ENCODE assay signal across 14 cellular contexts in genomic region chr22:28582806-28583205, GRCh38.
A peak's percentile ranks its signal among the peaks of the same experiment; 100 is the strongest.
DNase-seq lines count a peak whose midpoint lies in the region; ATAC-seq, FAIRE-seq and TF ChIP-seq lines count a peak whose summit lies in the region.
"Had no signal": no experiment of that assay in that cellular context is flagged by ENCODE, and none has a peak within 500 bp of the region (broad histone marks: within the 10 kb centered on the region; RNA-seq: fewer than 3 reads in every experiment).

No MANE protein-coding gene starts in this region.

- H3K4me3 ChIP-seq in MG63 (no peak overlapping the region), H1 (ENCODE audit: extremely low read depth in 1 of 4, insufficient read depth in 2 of 4, low read depth in 3 of 4, low read length in 4 of 4) (no peak overlapping the region)

- H3K27me3 ChIP-seq in MG63 (no peaks in the 10 kb centered on the region), H1 (replicated peaks in 1 of 4; ENCODE audit: control insufficient read depth in 3 of 4, extremely low read depth in 1 of 4, insufficient read depth in 3 of 4, low read length in 3 of 4) (no peaks in the 10 kb centered on the region)

- no peak for ATAC-seq in HG02610 (IDR thresholded peaks at IDR 0.05; ENCODE audit: unreplicated experiment)
- ATAC-seq: activated naive CD8-positive, alpha-beta T cell treated with anti-CD3 and anti-CD28 coated beads, Interleukin-2, amount 50 U/mL, for 24 hours had no signal

- H3K9me3 Mint-ChIP-seq in nephron = no peaks in the 10 kb centered on the region
- H3K9me3 Mint-ChIP-seq: activated naive CD8-positive, alpha-beta T cell treated with anti-CD3 and anti-CD28 coated beads, Interleukin-2, amount 50 U/mL, for 24 hours; CD4-positive, CD25-positive, alpha-beta regulatory T cell had no signal

- H4K5ac ChIP-seq in H1 (ENCODE audit: insufficient read length, low read depth, low read length) = no peak overlapping the region

- peak overlapping the region; percentile 6 to 53 (median 47) for H3K4me3 Mint-ChIP-seq in nephron
- H3K4me3 Mint-ChIP-seq: activated naive CD8-positive, alpha-beta T cell treated with anti-CD3 and anti-CD28 coated beads, Interleukin-2, amount 50 U/mL, for 24 hours; CD4-positive, CD25-positive, alpha-beta regulatory T cell had no signal

- no peak overlapping the region for H3K56ac ChIP-seq in H1 (replicated peaks; ENCODE audit: insufficient read length, low read depth, low read length)

- H2BK15ac ChIP-seq in H1 (ENCODE audit: low read length) = no peak overlapping the region

- TF ChIP-seq EP300 in H1 (IDR thresholded peaks at IDR 0.05; ENCODE audit: borderline replicate concordance in 1 of 2, low read depth in 2 of 2, low read length in 2 of 2) = no peak

- H3K27ac Mint-ChIP-seq in nephron = peak overlapping the region; percentile 89 to 96 (median 92)
- H3K27ac Mint-ChIP-seq: activated naive CD8-positive, alpha-beta T cell treated with anti-CD3 and anti-CD28 coated beads, Interleukin-2, amount 50 U/mL, for 24 hours; CD4-positive, CD25-positive, alpha-beta regulatory T cell had no signal

- no peak overlapping the region for H2BK12ac ChIP-seq in H1 (ENCODE audit: low read depth, low read length)

- H3K9me3 ChIP-seq in MG63 = no peaks in the 10 kb centered on the region; the same call in 1 of the 2 replicates
- H3K9me3 ChIP-seq in H1 (ENCODE audit: insufficient read depth in 2 of 2, low read depth in 1 of 2, low read length in 1 of 2) = no peaks in the 10 kb centered on the region

- no peak for TF ChIP-seq POLR2A in H1 (IDR thresholded peaks at IDR 0.05; ENCODE audit: control extremely low read depth in 1 of 2, low read depth in 2 of 2, low read length in 2 of 2)

- no peak overlapping the region for H3K27ac ChIP-seq in H1 (ENCODE audit: low read depth, low read length)

- peak; percentile 73 for FAIRE-seq in H1 (lab: Jason Lieb, UNC)

- no peaks in the 10 kb centered on the region for H3K79me1 ChIP-seq in H1 (ENCODE audit: low read depth, low read length)

- WGBS in H1 (ENCODE audit: extremely low coverage in 1 of 2, insufficient coverage in 1 of 2, insufficient read length in 1 of 2, insufficient replicate concordance in 2 of 2, low coverage in 1 of 2, low lambda C conversion rate in 2 of 2, missing lambda C conversion rate in 1 of 2), 2 experiments = 69% methylated on average over 3 of the region's 3 CpGs; no CpG with 5 or more reads in 1 of the 2 experiments

- no peak overlapping the region for H3K4me2 ChIP-seq in H1 (ENCODE audit: insufficient read depth in 1 of 2, low read depth in 2 of 2, low read length in 2 of 2)

- H2AFZ ChIP-seq in H1 (ENCODE audit: low read length) = no peak overlapping the region

- H3K4ac ChIP-seq in H1 (replicated peaks; ENCODE audit: insufficient read length, low read depth, low read length) = no peak overlapping the region

- H3K4me1 Mint-ChIP-seq in nephron = peaks cover 22% of the 10 kb centered on the region
- H3K4me1 Mint-ChIP-seq: activated naive CD8-positive, alpha-beta T cell treated with anti-CD3 and anti-CD28 coated beads, Interleukin-2, amount 50 U/mL, for 24 hours; CD4-positive, CD25-positive, alpha-beta regulatory T cell had no signal

- no peak overlapping the region for H4K8ac ChIP-seq in H1 (ENCODE audit: extremely low read depth, insufficient read depth, low read length)

- no peak overlapping the region for H3K14ac ChIP-seq in H1 (ENCODE audit: insufficient read length)

- no peak overlapping the region for H4K91ac ChIP-seq in H1 (replicated peaks; ENCODE audit: insufficient read length, low read length)

- H2AK5ac ChIP-seq in H1 (ENCODE audit: low read depth, low read length) = no peak overlapping the region

- no peak for TF ChIP-seq RAD21 in H1 (IDR thresholded peaks at IDR 0.05 in 1 of 2, conservative IDR thresholded peaks at IDR 0.05 in 1 of 2; ENCODE audit: low read depth in 2 of 2, low read length in 2 of 2)

- H3K4me1 ChIP-seq in H1 (replicated peaks in 1 of 4; ENCODE audit: control insufficient read depth in 3 of 4, insufficient read depth in 4 of 4, low read length in 3 of 4) = no peaks in the 10 kb centered on the region

- H3K23me2 ChIP-seq in H1 (ENCODE audit: low read depth, low read length) = no peaks in the 10 kb centered on the region

- H4K20me1 ChIP-seq in H1 (replicated peaks in 1 of 2; ENCODE audit: control insufficient read depth in 1 of 2, insufficient read depth in 2 of 2, low read length in 2 of 2) = no peaks in the 10 kb centered on the region

- no peak overlapping the region for H3K9ac ChIP-seq in H1 (replicated peaks in 1 of 4; ENCODE audit: extremely low read depth in 1 of 4, low read depth in 3 of 4, low read length in 3 of 4)

- TF ChIP-seq CTCF in H1 (IDR thresholded peaks at IDR 0.05; ENCODE audit: control extremely low read depth in 1 of 3, insufficient read depth in 1 of 3, low read depth in 1 of 3, low read length in 3 of 3) (no peak), nephron (IDR thresholded peaks at IDR 0.05; ENCODE audit: unreplicated experiment in 3 of 3) (no peak)

- H3K79me2 ChIP-seq in H1 (ENCODE audit: control insufficient read depth in 1 of 2, insufficient read depth in 2 of 2, low read length in 2 of 2) = no peaks in the 10 kb centered on the region

- H2BK120ac ChIP-seq in H1 (replicated peaks; ENCODE audit: low read depth, low read length) = no peak overlapping the region

- no peak overlapping the region for H2BK5ac ChIP-seq in H1 (ENCODE audit: low read depth, low read length)

- POLR2A ChIA-PET in H1 (lab: Charles Lee; ENCODE audit: partially characterized antibody) = no interaction called here

- no peak overlapping the region for H3K18ac ChIP-seq in H1 (ENCODE audit: extremely low read depth, low read length)

- peaks cover 3% of the 10 kb centered on the region for H3K36me3 Mint-ChIP-seq in nephron (ENCODE audit: low read depth)
- H3K36me3 Mint-ChIP-seq: CD4-positive, CD25-positive, alpha-beta regulatory T cell had no signal

- H3K36me3 ChIP-seq in MG63 (no peaks in the 10 kb centered on the region), H1 (ENCODE audit: control insufficient read depth in 2 of 4, insufficient read depth in 4 of 4, low read length in 3 of 4) (no peaks in the 10 kb centered on the region)

- H3K27me3 Mint-ChIP-seq in nephron (ENCODE audit: low read depth) = no peaks in the 10 kb centered on the region

- CTCF ChIA-PET in H1 (lab: Charles Lee; ENCODE audit: partially characterized antibody) = interaction anchor here (0.6 kb wide), 1 partner anchor 531 kb away, joined by 3 read pairs; no protein-coding TSS in a partner anchor

- DNase-seq in AG20443 (ENCODE audit: low spot score) (peak; percentile 84), MG63 (peak; percentile 8), H1 (ENCODE audit: low read depth in 1 of 2, low spot score in 2 of 2) (no peak), NCI-H2196 (lab: John Stamatoyannopoulos, UW; ENCODE audit: unreplicated experiment) (no peak), NCI-H526 (lab: John Stamatoyannopoulos, UW) (no peak), germinal center (ENCODE audit: low spot score) (no peak)
- DNase-seq: activated naive CD8-positive, alpha-beta T cell treated with anti-CD3 and anti-CD28 coated beads, Interleukin-2, amount 50 U/mL, for 24 hours; activated T-cell treated with anti-CD3 and anti-CD28 coated beads for 4 hours; CD4-positive, CD25-positive, alpha-beta regulatory T cell; NCI-H774; stimulated activated CD4-positive, alpha-beta T cell treated with anti-CD3 and anti-CD28 coated beads, Interleukin-4, amount 100 ng/mL, for 24 hours; stimulated activated naive CD4-positive, alpha-beta T cell had no signal

- H3K23ac ChIP-seq in H1 (ENCODE audit: insufficient read length) = no peak overlapping the region

- no peak overlapping the region for H2BK20ac ChIP-seq in H1 (ENCODE audit: low read length)

TF ChIP-seq in H1, 55 proteins besides CTCF, POLR2A, EP300 and RAD21:
- no peak for TF ChIP-seq TAF1 (IDR thresholded peaks at IDR 0.05; ENCODE audit: low read depth, low read length)

Comparison
In these comparisons a context has a peak if more than half of its experiments do, and no peak if none do; other contexts are left out.
1. DNase-seq: peak in AG20443 (single experiment) and MG63 (single experiment); none in H1 (0 of 2), NCI-H2196 (single experiment), NCI-H526 (0 of 2) and germinal center (single experiment).